In the genomic region with DNA sequence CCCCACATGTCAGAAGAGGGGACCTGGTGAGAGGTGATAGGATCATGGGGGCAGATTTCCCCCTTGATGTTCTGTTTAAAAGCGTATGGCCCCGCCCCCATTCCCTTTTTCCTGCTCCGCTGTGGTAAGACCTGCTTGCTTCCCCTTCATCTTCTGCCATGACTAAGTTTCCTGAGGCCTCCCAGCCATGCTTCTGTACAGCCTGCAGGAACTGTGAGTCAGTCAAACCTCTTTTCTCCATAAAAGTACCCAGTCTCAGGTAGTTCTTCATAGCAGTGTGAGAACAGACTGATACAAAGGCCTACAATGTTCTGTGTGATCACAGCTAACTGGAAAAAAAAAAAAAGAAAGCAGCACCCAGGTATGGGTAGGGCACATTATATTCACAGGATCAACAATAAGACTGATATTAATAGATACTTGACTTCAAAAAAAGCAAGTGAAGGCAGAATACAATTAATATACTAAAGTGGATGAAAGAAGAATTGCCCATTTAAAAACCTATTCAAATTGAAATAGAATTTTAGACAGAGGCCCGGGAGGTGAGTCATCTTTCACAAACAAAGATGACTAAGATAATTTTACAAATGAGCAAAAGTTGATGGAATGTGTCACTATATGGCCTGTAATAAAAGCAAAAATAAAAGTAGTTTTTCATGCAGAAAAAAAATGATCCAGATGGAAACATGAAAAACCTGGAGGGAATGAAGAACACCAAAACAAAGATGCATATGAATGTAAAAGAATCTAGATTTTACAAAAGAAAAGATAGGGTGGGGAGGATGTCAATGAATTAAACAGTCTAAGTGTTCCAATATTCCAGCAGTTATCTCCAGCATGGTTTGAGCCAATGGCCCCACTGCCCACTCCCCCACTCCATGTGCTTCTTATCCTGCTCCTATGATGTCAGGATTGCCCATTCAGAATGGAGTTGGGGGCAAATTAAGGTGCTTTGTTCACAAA, we compare ENCODE assay signal across 1 cellular context.
TF ChIP-seq lines count a peak whose summit lies in the region.

No MANE protein-coding gene starts in this region.

TF ChIP-seq in GM23338, 12 proteins besides CTCF, POLR2A, EP300 and RAD21:
- TF ChIP-seq ZNF462 (CRISPR knock-in tag; IDR thresholded peaks at IDR 0.05) (no peak), NANOG (IDR thresholded peaks at IDR 0.05; ENCODE audit: borderline replicate concordance) (no peak), STAT1 (IDR thresholded peaks at IDR 0.05; ENCODE audit: unreplicated experiment) (no peak), EZH2 (IDR thresholded peaks at IDR 0.05; ENCODE audit: low read depth, unreplicated experiment) (no peak), CREB1 (CRISPR knock-in tag; IDR thresholded peaks at IDR 0.05; ENCODE audit: low read depth) (no peak), ETS1 (IDR thresholded peaks at IDR 0.05) (no peak), ZNF114 (CRISPR knock-in tag; IDR thresholded peaks at IDR 0.05) (no peak), EZH2phosphoT487 (IDR thresholded peaks at IDR 0.05; ENCODE audit: unreplicated experiment) (no peak), ZNF331 (CRISPR knock-in tag; IDR thresholded peaks at IDR 0.05; ENCODE audit: low read depth) (no peak), JUNB (IDR thresholded peaks at IDR 0.05; ENCODE audit: unreplicated experiment) (no peak), POLR2AphosphoS5 (IDR thresholded peaks at IDR 0.05; ENCODE audit: low read depth) (no peak)
- TF ChIP-seq, protein P1, sequence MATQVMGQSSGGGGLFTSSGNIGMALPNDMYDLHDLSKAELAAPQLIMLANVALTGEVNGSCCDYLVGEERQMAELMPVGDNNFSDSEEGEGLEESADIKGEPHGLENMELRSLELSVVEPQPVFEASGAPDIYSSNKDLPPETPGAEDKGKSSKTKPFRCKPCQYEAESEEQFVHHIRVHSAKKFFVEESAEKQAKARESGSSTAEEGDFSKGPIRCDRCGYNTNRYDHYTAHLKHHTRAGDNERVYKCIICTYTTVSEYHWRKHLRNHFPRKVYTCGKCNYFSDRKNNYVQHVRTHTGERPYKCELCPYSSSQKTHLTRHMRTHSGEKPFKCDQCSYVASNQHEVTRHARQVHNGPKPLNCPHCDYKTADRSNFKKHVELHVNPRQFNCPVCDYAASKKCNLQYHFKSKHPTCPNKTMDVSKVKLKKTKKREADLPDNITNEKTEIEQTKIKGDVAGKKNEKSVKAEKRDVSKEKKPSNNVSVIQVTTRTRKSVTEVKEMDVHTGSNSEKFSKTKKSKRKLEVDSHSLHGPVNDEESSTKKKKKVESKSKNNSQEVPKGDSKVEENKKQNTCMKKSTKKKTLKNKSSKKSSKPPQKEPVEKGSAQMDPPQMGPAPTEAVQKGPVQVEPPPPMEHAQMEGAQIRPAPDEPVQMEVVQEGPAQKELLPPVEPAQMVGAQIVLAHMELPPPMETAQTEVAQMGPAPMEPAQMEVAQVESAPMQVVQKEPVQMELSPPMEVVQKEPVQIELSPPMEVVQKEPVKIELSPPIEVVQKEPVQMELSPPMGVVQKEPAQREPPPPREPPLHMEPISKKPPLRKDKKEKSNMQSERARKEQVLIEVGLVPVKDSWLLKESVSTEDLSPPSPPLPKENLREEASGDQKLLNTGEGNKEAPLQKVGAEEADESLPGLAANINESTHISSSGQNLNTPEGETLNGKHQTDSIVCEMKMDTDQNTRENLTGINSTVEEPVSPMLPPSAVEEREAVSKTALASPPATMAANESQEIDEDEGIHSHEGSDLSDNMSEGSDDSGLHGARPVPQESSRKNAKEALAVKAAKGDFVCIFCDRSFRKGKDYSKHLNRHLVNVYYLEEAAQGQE (IDR thresholded peaks at IDR 0.05; ENCODE audit: unreplicated experiment): no peak
